1 cellular context compared by ENCODE assay signal in genomic region chr7:30349170-30349569, GRCh38.
TF ChIP-seq lines count a peak whose summit lies in the region.

No MANE protein-coding gene starts in this region.

TF ChIP-seq in IMR-90, 13 proteins besides CTCF, POLR2A, EP300 and RAD21 (continued from another document):
- TF ChIP-seq, protein P1, sequence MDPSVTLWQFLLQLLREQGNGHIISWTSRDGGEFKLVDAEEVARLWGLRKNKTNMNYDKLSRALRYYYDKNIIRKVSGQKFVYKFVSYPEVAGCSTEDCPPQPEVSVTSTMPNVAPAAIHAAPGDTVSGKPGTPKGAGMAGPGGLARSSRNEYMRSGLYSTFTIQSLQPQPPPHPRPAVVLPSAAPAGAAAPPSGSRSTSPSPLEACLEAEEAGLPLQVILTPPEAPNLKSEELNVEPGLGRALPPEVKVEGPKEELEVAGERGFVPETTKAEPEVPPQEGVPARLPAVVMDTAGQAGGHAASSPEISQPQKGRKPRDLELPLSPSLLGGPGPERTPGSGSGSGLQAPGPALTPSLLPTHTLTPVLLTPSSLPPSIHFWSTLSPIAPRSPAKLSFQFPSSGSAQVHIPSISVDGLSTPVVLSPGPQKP (IDR thresholded peaks at IDR 0.05; ENCODE audit: borderline replicate concordance, low read depth, low read length): no peak
- TF ChIP-seq CHD1 (IDR thresholded peaks at IDR 0.05; ENCODE audit: low read depth, low read length) (no peak), BHLHE40 (IDR thresholded peaks at IDR 0.05; ENCODE audit: low read depth, low read length) (no peak), MXI1 (IDR thresholded peaks at IDR 0.05; ENCODE audit: borderline replicate concordance, low read depth, low read length) (no peak), RFX5 (IDR thresholded peaks at IDR 0.05; ENCODE audit: low read depth, low read length) (no peak), NFE2L2 (IDR thresholded peaks at IDR 0.05; ENCODE audit: low read depth, low read length) (no peak)
TF ChIP-seq in IMR-90: peak in this region for 0.
